Comparison of ENCODE assay signal across 8 cellular contexts in the genomic region with DNA sequence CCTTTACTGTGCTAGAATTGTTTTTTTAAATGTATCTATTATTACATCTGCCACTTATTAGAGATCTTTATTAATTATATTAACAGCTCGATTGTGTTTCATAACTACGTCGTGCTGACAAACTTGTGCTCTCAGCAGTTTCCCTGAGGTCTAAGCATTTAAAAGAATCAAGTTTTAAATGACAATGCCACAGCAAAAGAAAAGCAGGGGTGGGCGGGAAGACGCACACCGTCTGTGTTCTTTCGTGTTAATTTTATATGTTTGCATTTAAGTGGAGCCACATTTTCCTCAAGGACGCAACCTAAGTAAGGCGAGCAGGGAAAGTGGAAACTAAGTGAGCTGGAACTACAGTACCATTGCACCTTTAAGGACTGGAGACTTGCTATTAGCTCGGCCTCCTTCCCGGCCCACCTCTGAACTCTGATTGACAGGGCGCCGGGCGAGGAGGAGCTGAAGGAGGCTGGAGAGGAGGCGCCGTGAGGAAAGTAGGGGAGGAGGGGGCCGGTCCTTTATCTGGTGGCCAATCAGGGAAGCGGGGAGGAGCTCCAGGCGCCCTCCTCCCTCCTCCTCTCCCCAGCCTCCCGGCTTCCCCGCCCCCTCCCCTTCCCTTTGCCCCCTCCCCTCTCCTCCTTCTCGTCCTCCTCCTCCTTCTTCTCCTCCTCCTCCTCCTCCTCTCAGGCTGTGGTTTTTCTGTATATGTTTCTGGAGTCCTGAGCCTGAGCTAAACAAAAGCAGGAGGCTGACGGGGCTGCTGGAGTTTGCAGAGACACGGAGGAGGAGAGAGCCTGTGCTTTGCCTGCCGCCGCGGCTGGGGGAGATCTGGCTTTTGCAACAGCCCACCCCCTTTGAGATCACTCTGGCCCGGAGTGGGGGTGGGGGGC. TPM values are rescaled to one million over a fixed set of nuclear protein-coding genes. Genes with fewer than 3 reads are reported as not detected.
DNase-seq lines count a peak whose midpoint lies in the region; ATAC-seq and TF ChIP-seq lines count a peak whose summit lies in the region.

A gene (plus strand): TSS at position 724 of the 881 bp plus-strand sequence.

- peak within 1 kb of the TSS; percentile 97 for H3K4me3 Mint-ChIP-seq in osteocyte (ENCODE audit: unreplicated experiment)

- TF ChIP-seq CTCF in osteocyte (IDR thresholded peaks at IDR 0.05) (no peak), testis (IDR thresholded peaks at IDR 0.05) (no peak)

- intact Hi-C loops in Right ventricle myocardium superior (cut with DNase I), result no loop called here
- intact Hi-C loops in testis (cut with DNase I; ENCODE audit: low total_unique reads), result no loop called here

- peak within 1 kb of the TSS; percentile 86 to 92 for H3K27ac ChIP-seq in testis

- H3K9ac ChIP-seq in adipocyte (ENCODE audit: low read length), result peak within 1 kb of the TSS; percentile 96

- H3K9me3 ChIP-seq in adipocyte (ENCODE audit: control insufficient read depth, low read length) (no peaks in the 10 kb centered on the region), testis (no peaks in the 10 kb centered on the region)

- ATAC-seq in HG02588 (IDR thresholded peaks at IDR 0.05; ENCODE audit: unreplicated experiment), result peak; percentile 100
- ATAC-seq in Right ventricle myocardium superior (ENCODE audit: poor library complexity), result peak; percentile 97

- peak within 1 kb of the TSS; percentile 95 for H3K27ac Mint-ChIP-seq in osteocyte (ENCODE audit: unreplicated experiment)

- H3K4me1 ChIP-seq in adipocyte (ENCODE audit: control insufficient read depth, insufficient read depth, low read length) (peaks cover 18% of the 10 kb centered on the region), testis (no peaks in the 10 kb centered on the region)

- peak within 1 kb of the TSS; percentile 99 for H3K4me3 ChIP-seq in adipocyte (ENCODE audit: low read length)
- peak within 1 kb of the TSS; percentile 66 to 81 for H3K4me3 ChIP-seq in testis

- no peaks in the 10 kb centered on the region for H3K9me3 Mint-ChIP-seq in osteocyte (ENCODE audit: unreplicated experiment)

- H3K27me3 Mint-ChIP-seq in osteocyte (ENCODE audit: unreplicated experiment), result no peaks in the 10 kb centered on the region

- H3K4me1 Mint-ChIP-seq in osteocyte (ENCODE audit: unreplicated experiment), result peaks cover 33% of the 10 kb centered on the region

- no peaks in the 10 kb centered on the region for H3K36me3 ChIP-seq in adipocyte (ENCODE audit: control insufficient read depth, insufficient read depth, low read length, severe bottlenecking)
- no peaks in the 10 kb centered on the region for H3K36me3 ChIP-seq in testis (ENCODE audit: low read depth, missing control alignments)

- 0 to 1% methylated on average over 22 to 26 of the region's 28 CpGs for WGBS in testis, 2 donors

- peak; percentile 71 for DNase-seq in GDM1 (lab: John Stamatoyannopoulos, UW)
- peak; percentile 99 for DNase-seq in NCI-H1092 treated with DMSO at 0.1 percent for 48 hours (lab: John Stamatoyannopoulos, UW)
- peak; percentile 99 for DNase-seq in SKM-1 treated with dmso at 0.1 percent for 144 hours (lab: John Stamatoyannopoulos, UW; ENCODE audit: unreplicated experiment)
- DNase-seq in adipocyte (ENCODE audit: low read depth), result peak; percentile 99
- DNase-seq in Right ventricle myocardium superior, result peak; percentile 98
- peak; percentile 97 for DNase-seq in osteocyte (ENCODE audit: extremely low spot score, unreplicated experiment)
- peak; percentile 99 for DNase-seq in testis

- peak; percentile 47 for TF ChIP-seq POLR2A in testis (IDR thresholded peaks at IDR 0.05)

- H3K27me3 ChIP-seq in adipocyte (replicated peaks; ENCODE audit: control insufficient read depth, insufficient read depth, low read length), result no peaks in the 10 kb centered on the region
- no peaks in the 10 kb centered on the region for H3K27me3 ChIP-seq in testis

- peaks cover 4% of the 10 kb centered on the region for H3K36me3 Mint-ChIP-seq in osteocyte (ENCODE audit: unreplicated experiment)

RNA-seq across cellular contexts. Expression of the gene that starts here (rescaled TPM):
- total RNA-seq in Right ventricle myocardium superior, result 69.1 TPM
- 27.9 and 29.7 TPM in 2 replicates for total RNA-seq in osteocyte
- 10 to 100 TPM; 20.3 to 25.0 TPM for total RNA-seq in testis
- 20.2 TPM for polyA plus RNA-seq in testis (ENCODE audit: insufficient read depth, low read depth, low replicate concordance)

Comparison
In these comparisons a context has a peak if more than half of its experiments do, and no peak if none do; other contexts are left out.
1. Peak in every context shown above with its lines: DNase-seq, ATAC-seq, H3K4me3 ChIP-seq and H3K27ac ChIP-seq.